ENCODE assay signal across 18 cellular contexts in the genomic region with DNA sequence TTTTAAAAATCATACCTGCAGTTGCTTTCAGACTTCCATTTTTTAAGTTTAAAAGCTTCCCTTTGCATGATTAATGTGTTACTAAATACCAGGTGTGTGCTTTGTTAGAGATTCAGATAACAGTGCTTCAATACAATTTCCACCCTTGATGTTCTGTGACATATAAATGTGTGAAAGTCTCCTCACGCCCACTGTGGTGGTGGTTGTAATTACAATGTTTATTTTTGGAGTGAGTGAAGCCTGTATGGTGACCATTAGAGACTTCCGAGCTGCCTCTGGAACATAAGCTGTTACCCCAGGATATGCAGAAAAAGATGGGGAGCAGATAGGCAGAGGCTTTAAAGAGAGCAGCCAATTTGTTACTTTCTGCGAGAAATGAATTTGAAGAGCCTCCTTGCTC. TPM values are rescaled to one million over a fixed set of nuclear protein-coding genes. Genes with fewer than 3 reads are reported as not detected.
A peak's percentile ranks its signal among the peaks of the same experiment; 100 is the strongest.
DNase-seq lines count a peak whose midpoint lies in the region; ATAC-seq and TF ChIP-seq lines count a peak whose summit lies in the region.
"Had no signal": no experiment of that assay in that cellular context is flagged by ENCODE, and none has a peak within 500 bp of the region (broad histone marks: within the 10 kb centered on the region; RNA-seq: fewer than 3 reads in every experiment).

No MANE protein-coding gene starts in this region.

- CTCF ChIA-PET in WTC11 (lab: Charles Lee) (interaction anchor here (1.0 kb wide), 1 partner anchor 12 kb away, joined by 4 read pairs; no protein-coding TSS in a partner anchor), T-cell (lab: Charles Lee) (interaction anchor here in 1 of 2 donors (0.6 kb wide), 1 partner anchor 327 kb away, joined by 4 read pairs; no protein-coding TSS in a partner anchor)

- no peak overlapping the region for H3K23ac ChIP-seq in mesendoderm (ENCODE audit: low read length)

- H3K4me1 Mint-ChIP-seq in WTC11 (peaks cover 24% of the 10 kb centered on the region), T-cell (no peaks in the 10 kb centered on the region)
- H3K4me1 Mint-ChIP-seq: CD8-positive, alpha-beta memory T cell had no signal

- no peak overlapping the region for H2BK5ac ChIP-seq in mesendoderm (ENCODE audit: low read length)

- no peak overlapping the region for H2BK15ac ChIP-seq in mesendoderm (replicated peaks; ENCODE audit: low read depth)

- TF ChIP-seq CTCF in cardiac muscle cell (IDR thresholded peaks at IDR 0.05; ENCODE audit: low read depth, low read length) = no peak
- no peak for TF ChIP-seq CTCF in heart right ventricle (IDR thresholded peaks at IDR 0.05)
- no peak for TF ChIP-seq CTCF in WTC11 (IDR thresholded peaks at IDR 0.05)

- H3K36me3 Mint-ChIP-seq in WTC11 = no peaks in the 10 kb centered on the region
- no peaks in the 10 kb centered on the region for H3K36me3 Mint-ChIP-seq in T-cell
- H3K36me3 Mint-ChIP-seq: CD8-positive, alpha-beta memory T cell had no signal

- H3K79me2 ChIP-seq in mesendoderm (ENCODE audit: control insufficient read depth, insufficient read depth, low read length) = peaks cover 7% of the 10 kb centered on the region

- H2AK5ac ChIP-seq in mesendoderm (ENCODE audit: low read length) = no peak overlapping the region

- no peak overlapping the region for H4K8ac ChIP-seq in mesendoderm (ENCODE audit: low read depth, low read length)

- no peaks in the 10 kb centered on the region for H3K36me3 ChIP-seq in cardiac muscle cell
- H3K36me3 ChIP-seq in heart right ventricle = no peaks in the 10 kb centered on the region
- no peaks in the 10 kb centered on the region for H3K36me3 ChIP-seq in mesendoderm (ENCODE audit: control insufficient read depth, insufficient read depth, low read length)
- H3K36me3 ChIP-seq: BLaER1 treated with 17β-estradiol and CSF1 and Interleukin-3, amounts not matched to agents 10 nM and 100 nM had no signal

- H3K4me3 ChIP-seq in cardiac muscle cell (no peak overlapping the region), heart right ventricle (no peak overlapping the region), mesendoderm (ENCODE audit: low read length) (no peak overlapping the region)
- H3K4me3 ChIP-seq: BLaER1 treated with 17β-estradiol and CSF1 and Interleukin-3, amounts not matched to agents 10 nM and 100 nM had no signal

- intact Hi-C loops in heart right ventricle (cut with DNase I) = no loop called here

- no peak overlapping the region for H2BK120ac ChIP-seq in mesendoderm (ENCODE audit: low read depth, low read length)

- no peak overlapping the region for H3K56ac ChIP-seq in mesendoderm (ENCODE audit: low read length)

- H3K9me3 Mint-ChIP-seq in WTC11 (peaks cover 9% of the 10 kb centered on the region; the same call in 1 of the 2 replicates), T-cell (no peaks in the 10 kb centered on the region)

- no peak overlapping the region for H3K4ac ChIP-seq in mesendoderm (ENCODE audit: low read depth, low read length)

- 76 to 81% methylated on average over 3 of the region's 3 CpGs for WGBS in heart right ventricle, 2 donors
- no CpG with 5 or more reads among the region's 3 CpGs for WGBS in mesendoderm (ENCODE audit: extremely low coverage, insufficient coverage, low lambda C conversion rate)

- no peak overlapping the region for H3K4me3 Mint-ChIP-seq in WTC11
- no peak overlapping the region for H3K4me3 Mint-ChIP-seq in T-cell
- H3K4me3 Mint-ChIP-seq: CD8-positive, alpha-beta memory T cell had no signal

- H3K18ac ChIP-seq in mesendoderm (ENCODE audit: low read length) = peak overlapping the region; percentile 68

- POLR2A ChIA-PET in WTC11 (lab: Charles Lee) (no interaction called here), T-cell (lab: Charles Lee) (no interaction called here)

- H3K79me1 ChIP-seq in mesendoderm (ENCODE audit: low read length) = peaks cover 2% of the 10 kb centered on the region

- H3K27ac ChIP-seq in cardiac muscle cell = peak overlapping the region; percentile 24
- no peak overlapping the region for H3K27ac ChIP-seq in heart right ventricle
- H3K27ac ChIP-seq in mesendoderm (ENCODE audit: low read depth, low read length) = no peak overlapping the region
- H3K27ac ChIP-seq: BLaER1 treated with 17β-estradiol and CSF1 and Interleukin-3, amounts not matched to agents 10 nM and 100 nM; HL-60 had no signal

- DNase-seq in cardiac muscle cell (ENCODE audit: low read depth in 1 of 2, low spot score in 1 of 2) (no peak), heart right ventricle (no peak), WTC11 (ENCODE audit: low spot score) (no peak), mesendoderm (peak; percentile 53), T-cell (no peak)
- DNase-seq: 8988T; CD8-positive, alpha-beta memory T cell; DMS79; H7; NCI-H1105 treated with DMSO at 0.1 percent for 48 hours; NCI-H1930; NCI-H510A; NCI-H82 had no signal

- no peak overlapping the region for H3K4me2 ChIP-seq in mesendoderm (ENCODE audit: low read length)
- H3K4me2 ChIP-seq: BLaER1 treated with 17β-estradiol and CSF1 and Interleukin-3, amounts not matched to agents 10 nM and 100 nM had no signal

- H3K9me3 ChIP-seq in cardiac muscle cell (ENCODE audit: low read depth) = no peaks in the 10 kb centered on the region
- no peaks in the 10 kb centered on the region for H3K9me3 ChIP-seq in heart right ventricle
- H3K9me3 ChIP-seq: BLaER1 treated with 17β-estradiol and CSF1 and Interleukin-3, amounts not matched to agents 10 nM and 100 nM had no signal

- H3K27me3 Mint-ChIP-seq in WTC11 (ENCODE audit: low read depth) = no peaks in the 10 kb centered on the region
- peaks cover 3 to 14% of the 10 kb centered on the region in 2 donors for H3K27me3 Mint-ChIP-seq in T-cell

- H3K27me3 ChIP-seq in cardiac muscle cell = no peaks in the 10 kb centered on the region
- H3K27me3 ChIP-seq in heart right ventricle = no peaks in the 10 kb centered on the region
- H3K27me3 ChIP-seq in mesendoderm (ENCODE audit: insufficient read depth, low read length, poor library complexity) = no peaks in the 10 kb centered on the region
- H3K27me3 ChIP-seq: BLaER1 treated with 17β-estradiol and CSF1 and Interleukin-3, amounts not matched to agents 10 nM and 100 nM had no signal

- H3K9ac ChIP-seq in mesendoderm (ENCODE audit: low read length) = no peak overlapping the region
- H3K9ac ChIP-seq: BLaER1 treated with 17β-estradiol and CSF1 and Interleukin-3, amounts not matched to agents 10 nM and 100 nM had no signal

- 0 out of 2 replicates have a peak overlapping the region, but pooled peaks have one; percentile 25 for H3K27ac Mint-ChIP-seq in WTC11
- no peak overlapping the region for H3K27ac Mint-ChIP-seq in T-cell
- H3K27ac Mint-ChIP-seq: CD8-positive, alpha-beta memory T cell had no signal

- ATAC-seq in heart right ventricle (no peak), WTC11 (no peak), HG02642 (IDR thresholded peaks at IDR 0.05; ENCODE audit: poor library complexity, unreplicated experiment) (no peak), GM21529 (IDR thresholded peaks at IDR 0.05; ENCODE audit: unreplicated experiment) (no peak), T-cell (replicated peaks in 1 of 4) (no peak), HG03097 (IDR thresholded peaks at IDR 0.05; ENCODE audit: low FRiP score, unreplicated experiment) (no peak)

- no peak overlapping the region for H4K5ac ChIP-seq in mesendoderm (ENCODE audit: low read length)

- H3K4me1 ChIP-seq in cardiac muscle cell (ENCODE audit: low read depth) (peaks cover 18% of the 10 kb centered on the region), heart right ventricle (peaks cover 0 to 12% (median 3%) of the 10 kb centered on the region in 9 donors), mesendoderm (ENCODE audit: control insufficient read depth, low read depth, low read length) (peaks cover 5% of the 10 kb centered on the region)
- H3K4me1 ChIP-seq: BLaER1 treated with 17β-estradiol and CSF1 and Interleukin-3, amounts not matched to agents 10 nM and 100 nM had no signal

TF ChIP-seq in WTC11, 78 proteins besides CTCF, POLR2A, EP300 and RAD21 (continues in another document):
- TF ChIP-seq CREM (CRISPR knock-in tag; IDR thresholded peaks at IDR 0.05) (no peak), CBFB (CRISPR knock-in tag; IDR thresholded peaks at IDR 0.05; ENCODE audit: low read depth) (no peak), ZNF416 (CRISPR knock-in tag; IDR thresholded peaks at IDR 0.05) (no peak), RELA (CRISPR knock-in tag; IDR thresholded peaks at IDR 0.05; ENCODE audit: borderline replicate concordance) (no peak), RORB (CRISPR knock-in tag; IDR thresholded peaks at IDR 0.05) (no peak)
- TF ChIP-seq, protein P1, sequence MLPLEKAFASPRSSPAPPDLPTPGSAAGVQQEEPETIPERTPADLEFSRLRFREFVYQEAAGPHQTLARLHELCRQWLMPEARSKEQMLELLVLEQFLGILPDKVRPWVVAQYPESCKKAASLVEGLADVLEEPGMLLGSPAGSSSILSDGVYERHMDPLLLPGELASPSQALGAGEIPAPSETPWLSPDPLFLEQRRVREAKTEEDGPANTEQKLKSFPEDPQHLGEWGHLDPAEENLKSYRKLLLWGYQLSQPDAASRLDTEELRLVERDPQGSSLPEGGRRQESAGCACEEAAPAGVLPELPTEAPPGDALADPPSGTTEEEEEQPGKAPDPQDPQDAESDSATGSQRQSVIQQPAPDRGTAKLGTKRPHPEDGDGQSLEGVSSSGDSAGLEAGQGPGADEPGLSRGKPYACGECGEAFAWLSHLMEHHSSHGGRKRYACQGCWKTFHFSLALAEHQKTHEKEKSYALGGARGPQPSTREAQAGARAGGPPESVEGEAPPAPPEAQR (CRISPR knock-in tag; IDR thresholded peaks at IDR 0.05) = no peak

RNA-seq across cellular contexts. Expression of a gene that starts 57.2 kb away (rescaled TPM):
- 45.3 and 56.7 TPM in 2 replicates for total RNA-seq in cardiac muscle cell
- 56.8 and 72.8 TPM in 2 replicates for polyA plus RNA-seq in cardiac muscle cell
- 10 to 100 TPM in 3 of 10 donors, 1 to 10 TPM in 6, under 1 TPM in 1; 0.49 to 28.8 (median 4.4) TPM for total RNA-seq in heart right ventricle
- polyA plus RNA-seq in heart right ventricle = under 1 TPM; 0.51 to 0.73 TPM
- total RNA-seq in WTC11 (2021) = 29.4 to 39.9 TPM (median 36.2 TPM) in 3 replicates
- 45.6 TPM for polyA plus RNA-seq in mesendoderm (2013, experiment 1 of 2)
- 41.5 TPM for polyA plus RNA-seq in mesendoderm (2013, experiment 2 of 2)
- under 1 TPM in 3 of 5 donors, not detected in 2; 0.16 to 0.50 (median 0.35) TPM for total RNA-seq in T-cell
- total RNA-seq: CD8-positive, alpha-beta memory T cell had no signal
- polyA plus RNA-seq: CD8-positive, alpha-beta memory T cell had no signal
